Comparison of ENCODE assay signal across 19 cellular contexts in genomic region chr4:136803430-136803829, GRCh38.
DNase-seq lines count a peak whose midpoint lies in the region; ATAC-seq and TF ChIP-seq lines count a peak whose summit lies in the region.
"Had no signal": no experiment of that assay in that cellular context is flagged by ENCODE, and none has a peak within 500 bp of the region (broad histone marks: within the 10 kb centered on the region; RNA-seq: fewer than 3 reads in every experiment).

No MANE protein-coding gene starts in this region.

- H3K4me3 ChIP-seq in brain microvascular endothelial cell (ENCODE audit: low read depth, low read length), result no peak overlapping the region
- H3K4me3 ChIP-seq: BLaER1 treated with 17β-estradiol and CSF1 and Interleukin-3, amounts not matched to agents 10 nM and 100 nM; SJSA1 had no signal

- peak; percentile 76 for DNase-seq in COR-L47 (lab: John Stamatoyannopoulos, UW)
- DNase-seq in HPDE6-E6E7 (ENCODE audit: extremely low spot score), result peak; percentile 1
- DNase-seq in brain microvascular endothelial cell, result peak; percentile 12
- DNase-seq in iPS-NIHi7 (ENCODE audit: extremely low spot score), result peak; percentile 11
- DNase-seq in NOMO-1 treated with DMSO at 0.1 percent for 48 hours (lab: John Stamatoyannopoulos, UW; ENCODE audit: unreplicated experiment), result no peak
- no peak for DNase-seq in UCSD-AML1 (lab: John Stamatoyannopoulos, UW; ENCODE audit: unreplicated experiment)
- no peak for DNase-seq in RKO (ENCODE audit: low spot score)
- DNase-seq: CD8-positive, alpha-beta memory T cell; DMS153; H7; NCI-H1105; NCI-H1930; NCI-H2171; NCI-H446 treated with DMSO at 0.1 percent for 48 hours; NCI-H774; PC-3 had no signal

- no peak for ATAC-seq in HG02623 (IDR thresholded peaks at IDR 0.05; ENCODE audit: unreplicated experiment)
- ATAC-seq: PC-3 had no signal

- H3K36me3 ChIP-seq in brain microvascular endothelial cell (replicated peaks), result no peaks in the 10 kb centered on the region
- H3K36me3 ChIP-seq: BLaER1 treated with 17β-estradiol and CSF1 and Interleukin-3, amounts not matched to agents 10 nM and 100 nM; SJSA1 had no signal

- in situ Hi-C loops in brain microvascular endothelial cell (cut with HindIII; ENCODE audit: low pct_ligation_motif_present, low sequenced_read_pairs), result no loop called here

- no peak overlapping the region for H3K27ac ChIP-seq in brain microvascular endothelial cell
- H3K27ac ChIP-seq: BLaER1 treated with 17β-estradiol and CSF1 and Interleukin-3, amounts not matched to agents 10 nM and 100 nM; SJSA1 had no signal

- H3K27me3 ChIP-seq in brain microvascular endothelial cell (replicated peaks), result no peaks in the 10 kb centered on the region
- H3K27me3 ChIP-seq: BLaER1 treated with 17β-estradiol and CSF1 and Interleukin-3, amounts not matched to agents 10 nM and 100 nM; SJSA1 had no signal

- TF ChIP-seq CTCF in brain microvascular endothelial cell (IDR thresholded peaks at IDR 0.05; ENCODE audit: low read depth, low read length, missing control alignments), result no peak

Comparison
In these comparisons a context has a peak if more than half of its experiments do, and no peak if none do; other contexts are left out.
1. DNase-seq: peak in COR-L47 (single experiment), HPDE6-E6E7 (single experiment), brain microvascular endothelial cell (single experiment) and iPS-NIHi7 (single experiment); none in NOMO-1 treated with DMSO at 0.1 percent for 48 hours (single experiment), UCSD-AML1 (single experiment) and RKO (single experiment).